In the genomic region with DNA sequence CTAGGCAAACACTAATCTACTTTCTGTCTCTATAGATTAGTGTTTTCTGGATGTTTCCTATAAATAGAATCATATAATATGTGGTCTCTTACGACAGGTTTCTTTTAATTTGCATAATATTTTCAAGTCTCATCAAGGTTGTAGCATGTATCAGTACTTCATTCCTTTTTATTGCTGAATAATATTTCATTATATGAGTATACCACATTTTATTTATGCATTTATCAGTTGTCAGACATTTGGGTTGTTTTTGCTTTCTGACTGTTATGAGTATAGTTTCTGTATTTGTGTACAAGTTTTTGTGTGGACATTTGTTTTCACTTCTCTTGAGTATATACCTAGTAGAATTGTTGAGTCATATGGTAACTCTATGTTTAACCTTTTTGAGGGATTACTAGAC, we compare ENCODE assay signal across 19 cellular contexts. TPM values are rescaled to one million over a fixed set of nuclear protein-coding genes. Genes with fewer than 3 reads are reported as not detected.
DNase-seq lines count a peak whose midpoint lies in the region; ATAC-seq, FAIRE-seq and TF ChIP-seq lines count a peak whose summit lies in the region.
"Had no signal": no experiment of that assay in that cellular context is flagged by ENCODE, and none has a peak within 500 bp of the region (broad histone marks: within the 10 kb centered on the region; RNA-seq: fewer than 3 reads in every experiment).

No MANE protein-coding gene starts in this region.

- no peaks in the 10 kb centered on the region for H3K27me3 ChIP-seq in right cardiac atrium (ENCODE audit: control insufficient read depth, insufficient read depth)
- H3K27me3 ChIP-seq: cardiac muscle cell, esophagus squamous epithelium, sigmoid colon had no signal

- no peak for TF ChIP-seq CTCF in endothelial cell (IDR thresholded peaks at IDR 0.05; ENCODE audit: unreplicated experiment)

- DNase-seq in H54 (ENCODE audit: insufficient read length, low spot score) (no peak), frontal cortex (ENCODE audit: low spot score in 2 of 2) (no peak), OCI-M2 (lab: John Stamatoyannopoulos, UW; ENCODE audit: unreplicated experiment) (no peak), NCI-H2081 treated with DMSO at 0.1 percent for 48 hours (lab: John Stamatoyannopoulos, UW) (no peak), right cardiac atrium (no peak), endothelial cell (ENCODE audit: low spot score) (no peak)
- DNase-seq: activated CD4-positive, alpha-beta T cell treated with anti-CD3 and anti-CD28 coated beads, Interleukin-2, amount 50 U/mL, for 4 hours; activated naive CD8-positive, alpha-beta T cell treated with anti-CD3 and anti-CD28 coated beads for 36 hours; activated T-cell treated with anti-CD3 and anti-CD28 coated beads, Interleukin-2, amount 50 U/mL, for 72 hours; esophagus squamous epithelium; glutamatergic neuron; left ventricle myocardium superior; NCI-H1105 treated with DMSO at 0.1 percent for 48 hours; NCI-H82; sigmoid colon; stimulated activated CD4-positive, alpha-beta T cell treated with anti-CD3 and anti-CD28 coated beads, Interleukin-2, amount 100 ng/mL, for 24 hours had no signal

- 0% methylated on average over 1 of the region's 1 CpG for WGBS in right cardiac atrium

- no peaks in the 10 kb centered on the region for H3K9me3 Mint-ChIP-seq in endothelial cell (ENCODE audit: unreplicated experiment)
- H3K9me3 Mint-ChIP-seq: activated naive CD8-positive, alpha-beta T cell treated with anti-CD3 and anti-CD28 coated beads for 36 hours; activated T-cell treated with anti-CD3 and anti-CD28 coated beads, Interleukin-2, amount 50 U/mL, for 72 hours had no signal

- intact Hi-C loops in right cardiac atrium (cut with DNase I): no loop called here

- peak; percentile 61 for ATAC-seq in GM18858 (IDR thresholded peaks at IDR 0.05; ENCODE audit: unreplicated experiment)
- peak; percentile 70 for ATAC-seq in HG03159 (IDR thresholded peaks at IDR 0.05; ENCODE audit: unreplicated experiment)
- no peak for ATAC-seq in right cardiac atrium
- ATAC-seq: left ventricle myocardium superior had no signal

- H3K36me3 Mint-ChIP-seq in endothelial cell (ENCODE audit: low read depth, unreplicated experiment): no peaks in the 10 kb centered on the region

- H3K4me1 Mint-ChIP-seq in endothelial cell (ENCODE audit: unreplicated experiment): peaks cover 10% of the 10 kb centered on the region

- no peak overlapping the region for H3K27ac Mint-ChIP-seq in endothelial cell (ENCODE audit: unreplicated experiment)
- H3K27ac Mint-ChIP-seq: activated naive CD8-positive, alpha-beta T cell treated with anti-CD3 and anti-CD28 coated beads for 36 hours; activated T-cell treated with anti-CD3 and anti-CD28 coated beads, Interleukin-2, amount 50 U/mL, for 72 hours had no signal

- no peak overlapping the region for H3K4me3 ChIP-seq in right cardiac atrium (ENCODE audit: low read length)
- H3K4me3 ChIP-seq: cardiac muscle cell, esophagus squamous epithelium, sigmoid colon had no signal

- no peaks in the 10 kb centered on the region for H3K27me3 Mint-ChIP-seq in endothelial cell (ENCODE audit: unreplicated experiment)
- H3K27me3 Mint-ChIP-seq: activated naive CD8-positive, alpha-beta T cell treated with anti-CD3 and anti-CD28 coated beads for 36 hours had no signal

- H3K9me3 ChIP-seq in right cardiac atrium (ENCODE audit: control insufficient read depth, low read length): no peaks in the 10 kb centered on the region
- H3K9me3 ChIP-seq: esophagus squamous epithelium, sigmoid colon had no signal

- H3K4me1 ChIP-seq in right cardiac atrium (ENCODE audit: control insufficient read depth, insufficient read depth, low read length): no peaks in the 10 kb centered on the region

- no peak overlapping the region for H3K27ac ChIP-seq in right cardiac atrium (ENCODE audit: low read length)
- H3K27ac ChIP-seq: cardiac muscle cell, esophagus squamous epithelium, sigmoid colon had no signal

- FAIRE-seq in H54 (lab: Jason Lieb, UNC) (peak; percentile 83), frontal cortex (lab: Jason Lieb, UNC) (peak; percentile 52)

- TF ChIP-seq POLR2A in H54 (IDR thresholded peaks at IDR 0.05; ENCODE audit: low read depth, low read length): no peak

- H3K4me3 Mint-ChIP-seq in endothelial cell (ENCODE audit: unreplicated experiment): no peak overlapping the region
- H3K4me3 Mint-ChIP-seq: activated naive CD8-positive, alpha-beta T cell treated with anti-CD3 and anti-CD28 coated beads for 36 hours; activated T-cell treated with anti-CD3 and anti-CD28 coated beads, Interleukin-2, amount 50 U/mL, for 72 hours had no signal

RNA-seq across cellular contexts. Expression of a gene that starts 48.2 kb away (rescaled TPM):
- total RNA-seq in frontal cortex (188 TPM), right cardiac atrium (10 to 100 TPM; 49.4 to 60.7 (median 52.1) TPM), endothelial cell (ENCODE audit: unreplicated experiment) (48.9 TPM)
- polyA plus RNA-seq in right cardiac atrium: 24.8 TPM

RNA-seq across cellular contexts. Expression of a gene that starts 48.7 kb away (rescaled TPM):
- total RNA-seq in frontal cortex (67.3 TPM), right cardiac atrium (10 to 100 TPM; 24.5 to 27.8 (median 26.9) TPM), endothelial cell (ENCODE audit: unreplicated experiment) (23.6 TPM)
- 30.0 TPM for polyA plus RNA-seq in right cardiac atrium

Comparison
In these comparisons a context has a peak if more than half of its experiments do, and no peak if none do; other contexts are left out.
1. ATAC-seq: peak in GM18858 (single experiment) and HG03159 (single experiment); none in right cardiac atrium (0 of 2).